ENCODE assay signal across 30 cellular contexts in the genomic region with DNA sequence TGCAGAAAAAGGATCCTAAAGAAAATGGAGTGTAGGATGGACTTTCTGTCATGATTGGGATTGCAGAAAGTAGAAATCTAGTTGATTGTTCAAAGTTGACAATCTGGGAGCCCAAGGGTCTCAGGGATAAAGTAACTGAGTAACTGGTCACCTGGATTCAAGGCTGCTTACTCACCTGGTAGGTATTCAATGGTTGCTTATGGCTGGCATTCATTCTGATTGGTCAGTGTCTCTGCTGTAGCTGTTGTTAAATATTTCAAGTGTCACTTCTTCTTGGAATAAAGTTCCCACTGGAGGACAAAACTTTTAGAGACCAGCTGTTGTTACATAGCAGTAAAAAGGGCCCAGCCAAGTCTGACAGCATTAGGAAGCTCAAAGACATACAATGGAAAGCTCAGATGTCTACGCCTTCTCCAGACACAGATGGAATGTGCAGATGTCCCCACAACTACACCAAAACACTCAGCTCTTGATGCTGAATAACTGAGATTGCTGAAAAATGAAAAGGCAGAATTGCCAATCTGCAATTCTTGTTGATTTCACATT.
"Had no signal": no experiment of that assay in that cellular context is flagged by ENCODE, and none has a peak within 500 bp of the region (broad histone marks: within the 10 kb centered on the region; RNA-seq: fewer than 3 reads in every experiment).

No MANE protein-coding gene starts in this region.

- H3K27ac ChIP-seq: adrenal gland, body of pancreas, cardiac muscle cell, colonic mucosa, dorsolateral prefrontal cortex, lower lobe of right lung, pancreas, psoas muscle, right atrium auricular region, spleen, tibial nerve had no signal

- H3K27ac Mint-ChIP-seq: activated B cell treated with CpG ODN at 0.5 μM for 24 hours; activated naive CD8-positive, alpha-beta T cell; naive B cell; T-helper 2 cell treated with Interferon-gamma antibody and Interleukin-4, amounts not matched to agents 5 μg/mL and 100 μg/mL, for 36 hours had no signal

- H3K27me3 ChIP-seq: adrenal gland, body of pancreas, cardiac muscle cell, colonic mucosa, dorsolateral prefrontal cortex, right atrium auricular region had no signal

- H3K9me3 ChIP-seq: adrenal gland, body of pancreas, colonic mucosa, lower lobe of right lung, mucosa of descending colon, pancreas, psoas muscle, right atrium auricular region had no signal

- ATAC-seq: body of pancreas, lower lobe of right lung, mucosa of descending colon, pancreas, psoas muscle had no signal

- H3K4me3 ChIP-seq: adrenal gland, body of pancreas, cardiac muscle cell, colonic mucosa, dorsolateral prefrontal cortex, lower lobe of right lung, mucosa of descending colon, pancreas, psoas muscle, right atrium auricular region, spleen, tibial nerve had no signal

- H3K4me1 Mint-ChIP-seq: activated B cell treated with CpG ODN at 0.5 μM for 24 hours, naive B cell, neural crest cell had no signal

- H3K4me3 Mint-ChIP-seq: activated B cell treated with CpG ODN at 0.5 μM for 24 hours; activated naive CD8-positive, alpha-beta T cell; naive B cell; neural crest cell; T-helper 2 cell treated with Interferon-gamma antibody and Interleukin-4, amounts not matched to agents 5 μg/mL and 100 μg/mL, for 36 hours had no signal

- DNase-seq: activated B cell treated with CpG ODN at 0.5 μM for 24 hours; activated CD4-positive, alpha-beta T cell treated with anti-CD3 and anti-CD28 coated beads, Interleukin-2, amount 50 U/mL, for 1 hour; activated effector memory CD4-positive, alpha-beta T cell treated with Interleukin-2 at 50 U/mL for 16 hours; activated naive CD4-positive, alpha-beta T cell treated with Interleukin-2 at 50 U/mL for 16 hours; adrenal gland; aorta; body of pancreas; cerebellar nuclear complex; colonic mucosa; dorsolateral prefrontal cortex; effector memory CD4-positive, alpha-beta T cell; foreskin fibroblast; head of caudate nucleus; hippocampal formation; kidney; lower lobe of right lung; mucosa of descending colon; naive B cell; nucleus accumbens; pancreas; psoas muscle; spleen; stimulated activated naive CD4-positive, alpha-beta T cell; T-helper 1 cell had no signal

- H3K4me1 ChIP-seq: body of pancreas, colonic mucosa, pancreas, spleen had no signal

- H3K36me3 Mint-ChIP-seq: naive B cell had no signal

- H3K36me3 ChIP-seq: adrenal gland, cardiac muscle cell, colonic mucosa, lower lobe of right lung, pancreas, right atrium auricular region, spleen, tibial nerve had no signal

- H3K9me3 Mint-ChIP-seq: T-helper 2 cell treated with Interferon-gamma antibody and Interleukin-4, amounts not matched to agents 5 μg/mL and 100 μg/mL, for 36 hours had no signal
